ENCODE assay signal across 2 cellular contexts in the genomic region with DNA sequence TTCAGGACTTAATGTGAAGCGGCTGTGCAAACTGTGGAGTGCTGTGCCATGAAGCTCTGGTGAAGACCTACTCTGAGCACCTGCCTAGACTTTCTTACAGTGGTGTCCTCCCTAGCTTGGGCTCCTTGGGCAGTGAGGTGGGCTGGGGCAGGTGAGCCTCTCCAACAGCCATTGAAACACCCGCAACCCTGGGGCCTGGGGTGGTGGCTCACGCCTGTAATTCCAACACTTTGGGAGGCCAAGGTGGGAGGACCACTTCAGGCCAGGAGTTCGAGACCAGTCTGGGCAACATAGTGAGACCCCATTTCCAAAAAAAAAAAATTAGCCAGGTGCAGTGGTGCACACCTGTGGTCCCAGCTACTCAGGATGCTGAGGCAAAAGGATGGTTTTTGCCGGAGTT.
TF ChIP-seq lines count a peak whose summit lies in the region.

No MANE protein-coding gene starts in this region.

TF ChIP-seq in A549, 52 proteins besides CTCF, POLR2A, EP300 and RAD21:
- TF ChIP-seq GATA3 (IDR thresholded peaks at IDR 0.05; ENCODE audit: borderline replicate concordance), result no peak
- no peak for TF ChIP-seq ESRRA (IDR thresholded peaks at IDR 0.05; ENCODE audit: borderline replicate concordance, low read length)
- TF ChIP-seq RCOR1 (IDR thresholded peaks at IDR 0.05; ENCODE audit: low read depth, low read length), result no peak
- TF ChIP-seq BHLHE40 (IDR thresholded peaks at IDR 0.05; ENCODE audit: low read depth, low read length), result no peak
- no peak for TF ChIP-seq NFE2L2 (conservative IDR thresholded peaks at IDR 0.05; ENCODE audit: low read length)
- no peak for TF ChIP-seq JUNB (IDR thresholded peaks at IDR 0.05)
- TF ChIP-seq PBX3 (IDR thresholded peaks at IDR 0.05), result no peak
- no peak for TF ChIP-seq POLR2AphosphoS2 (conservative IDR thresholded peaks at IDR 0.05; ENCODE audit: low read length)
- TF ChIP-seq RNF2 (IDR thresholded peaks at IDR 0.05; ENCODE audit: borderline replicate concordance, low read depth), result no peak
- TF ChIP-seq, protein P1, sequence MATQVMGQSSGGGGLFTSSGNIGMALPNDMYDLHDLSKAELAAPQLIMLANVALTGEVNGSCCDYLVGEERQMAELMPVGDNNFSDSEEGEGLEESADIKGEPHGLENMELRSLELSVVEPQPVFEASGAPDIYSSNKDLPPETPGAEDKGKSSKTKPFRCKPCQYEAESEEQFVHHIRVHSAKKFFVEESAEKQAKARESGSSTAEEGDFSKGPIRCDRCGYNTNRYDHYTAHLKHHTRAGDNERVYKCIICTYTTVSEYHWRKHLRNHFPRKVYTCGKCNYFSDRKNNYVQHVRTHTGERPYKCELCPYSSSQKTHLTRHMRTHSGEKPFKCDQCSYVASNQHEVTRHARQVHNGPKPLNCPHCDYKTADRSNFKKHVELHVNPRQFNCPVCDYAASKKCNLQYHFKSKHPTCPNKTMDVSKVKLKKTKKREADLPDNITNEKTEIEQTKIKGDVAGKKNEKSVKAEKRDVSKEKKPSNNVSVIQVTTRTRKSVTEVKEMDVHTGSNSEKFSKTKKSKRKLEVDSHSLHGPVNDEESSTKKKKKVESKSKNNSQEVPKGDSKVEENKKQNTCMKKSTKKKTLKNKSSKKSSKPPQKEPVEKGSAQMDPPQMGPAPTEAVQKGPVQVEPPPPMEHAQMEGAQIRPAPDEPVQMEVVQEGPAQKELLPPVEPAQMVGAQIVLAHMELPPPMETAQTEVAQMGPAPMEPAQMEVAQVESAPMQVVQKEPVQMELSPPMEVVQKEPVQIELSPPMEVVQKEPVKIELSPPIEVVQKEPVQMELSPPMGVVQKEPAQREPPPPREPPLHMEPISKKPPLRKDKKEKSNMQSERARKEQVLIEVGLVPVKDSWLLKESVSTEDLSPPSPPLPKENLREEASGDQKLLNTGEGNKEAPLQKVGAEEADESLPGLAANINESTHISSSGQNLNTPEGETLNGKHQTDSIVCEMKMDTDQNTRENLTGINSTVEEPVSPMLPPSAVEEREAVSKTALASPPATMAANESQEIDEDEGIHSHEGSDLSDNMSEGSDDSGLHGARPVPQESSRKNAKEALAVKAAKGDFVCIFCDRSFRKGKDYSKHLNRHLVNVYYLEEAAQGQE (IDR thresholded peaks at IDR 0.05), result no peak
- TF ChIP-seq JUN (IDR thresholded peaks at IDR 0.05), result no peak
- TF ChIP-seq, protein P2, sequence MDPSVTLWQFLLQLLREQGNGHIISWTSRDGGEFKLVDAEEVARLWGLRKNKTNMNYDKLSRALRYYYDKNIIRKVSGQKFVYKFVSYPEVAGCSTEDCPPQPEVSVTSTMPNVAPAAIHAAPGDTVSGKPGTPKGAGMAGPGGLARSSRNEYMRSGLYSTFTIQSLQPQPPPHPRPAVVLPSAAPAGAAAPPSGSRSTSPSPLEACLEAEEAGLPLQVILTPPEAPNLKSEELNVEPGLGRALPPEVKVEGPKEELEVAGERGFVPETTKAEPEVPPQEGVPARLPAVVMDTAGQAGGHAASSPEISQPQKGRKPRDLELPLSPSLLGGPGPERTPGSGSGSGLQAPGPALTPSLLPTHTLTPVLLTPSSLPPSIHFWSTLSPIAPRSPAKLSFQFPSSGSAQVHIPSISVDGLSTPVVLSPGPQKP (IDR thresholded peaks at IDR 0.05; ENCODE audit: low read depth, low read length), result no peak
- TF ChIP-seq, protein P3, sequence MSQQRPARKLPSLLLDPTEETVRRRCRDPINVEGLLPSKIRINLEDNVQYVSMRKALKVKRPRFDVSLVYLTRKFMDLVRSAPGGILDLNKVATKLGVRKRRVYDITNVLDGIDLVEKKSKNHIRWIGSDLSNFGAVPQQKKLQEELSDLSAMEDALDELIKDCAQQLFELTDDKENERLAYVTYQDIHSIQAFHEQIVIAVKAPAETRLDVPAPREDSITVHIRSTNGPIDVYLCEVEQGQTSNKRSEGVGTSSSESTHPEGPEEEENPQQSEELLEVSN (IDR thresholded peaks at IDR 0.05; ENCODE audit: borderline replicate concordance, low read depth), result no peak
- TF ChIP-seq ZFP36 (IDR thresholded peaks at IDR 0.05; ENCODE audit: borderline replicate concordance, partially characterized antibody), result no peak
- TF ChIP-seq KDM5A (IDR thresholded peaks at IDR 0.05), result no peak
- no peak for TF ChIP-seq MAZ (IDR thresholded peaks at IDR 0.05; ENCODE audit: borderline replicate concordance, low read depth, low read length)
- no peak for TF ChIP-seq FOSL2 (IDR thresholded peaks at IDR 0.05)
- no peak for TF ChIP-seq FOSL2 (CRISPR knock-in tag; IDR thresholded peaks at IDR 0.05)
TF ChIP-seq in A549: peak in this region for 0.

TF ChIP-seq in H1, 55 proteins besides CTCF, POLR2A, EP300 and RAD21:
- TF ChIP-seq KDM1A (IDR thresholded peaks at IDR 0.05; ENCODE audit: borderline replicate concordance, low read length) (0 out of 2 replicates have a peak, but pooled peaks have one; percentile 6), EGR1 (IDR thresholded peaks at IDR 0.05; ENCODE audit: borderline replicate concordance, low read depth, low read length) (no peak)
